2 cellular contexts compared by ENCODE assay signal in genomic region chr4:30717208-30718020, GRCh38.
TF ChIP-seq lines count a peak whose summit lies in the region.

No MANE protein-coding gene starts in this region.

TF ChIP-seq in HEK293, 187 proteins besides CTCF, POLR2A, EP300 and RAD21 (continued from another document and continues in another):
- peak; percentile 36; the same call in 1 of the 2 replicates for TF ChIP-seq PRDM10 (tag by site-specific recombination; IDR thresholded peaks at IDR 0.05)
- peak; percentile 85 for TF ChIP-seq ZNF600 (tag by site-specific recombination; IDR thresholded peaks at IDR 0.05)
- peak; percentile 49 for TF ChIP-seq MZF1 (tag by site-specific recombination; IDR thresholded peaks at IDR 0.05; ENCODE audit: borderline replicate concordance)
- TF ChIP-seq PATZ1 (tag by site-specific recombination; IDR thresholded peaks at IDR 0.05): peak; percentile 73
- TF ChIP-seq, protein P1, sequence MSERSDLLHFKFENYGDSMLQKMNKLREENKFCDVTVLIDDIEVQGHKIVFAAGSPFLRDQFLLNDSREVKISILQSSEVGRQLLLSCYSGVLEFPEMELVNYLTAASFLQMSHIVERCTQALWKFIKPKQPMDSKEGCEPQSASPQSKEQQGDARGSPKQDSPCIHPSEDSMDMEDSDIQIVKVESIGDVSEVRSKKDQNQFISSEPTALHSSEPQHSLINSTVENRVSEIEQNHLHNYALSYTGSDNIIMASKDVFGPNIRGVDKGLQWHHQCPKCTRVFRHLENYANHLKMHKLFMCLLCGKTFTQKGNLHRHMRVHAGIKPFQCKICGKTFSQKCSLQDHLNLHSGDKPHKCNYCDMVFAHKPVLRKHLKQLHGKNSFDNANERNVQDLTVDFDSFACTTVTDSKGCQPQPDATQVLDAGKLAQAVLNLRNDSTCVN (tag by site-specific recombination; optimal IDR thresholded peaks at IDR 0.05): peak; percentile 86
- peak; percentile 81 for TF ChIP-seq ZNF366 (tag by site-specific recombination; conservative IDR thresholded peaks at IDR 0.05)
- TF ChIP-seq ZNF202 (tag by site-specific recombination; IDR thresholded peaks at IDR 0.05; ENCODE audit: borderline replicate concordance): no peak
- peak; percentile 64 for TF ChIP-seq GLIS2 (tag by site-specific recombination; IDR thresholded peaks at IDR 0.05)
- TF ChIP-seq ZNF24 (tag by site-specific recombination; IDR thresholded peaks at IDR 0.05): peak; percentile 35; the same call in 1 of the 2 replicates
- peak; percentile 75; the same call in 1 of the 2 replicates for TF ChIP-seq ZFP37 (tag by site-specific recombination; IDR thresholded peaks at IDR 0.05)
- TF ChIP-seq PRDM4 (tag by site-specific recombination; IDR thresholded peaks at IDR 0.05): peak; percentile 86
- peak; percentile 50 for TF ChIP-seq KLF8 (tag by site-specific recombination; IDR thresholded peaks at IDR 0.05)
- no peak for TF ChIP-seq ZNF449 (tag by site-specific recombination; IDR thresholded peaks at IDR 0.05)

TF ChIP-seq in H1, 55 proteins besides CTCF, POLR2A, EP300 and RAD21:
- TF ChIP-seq, protein P2, sequence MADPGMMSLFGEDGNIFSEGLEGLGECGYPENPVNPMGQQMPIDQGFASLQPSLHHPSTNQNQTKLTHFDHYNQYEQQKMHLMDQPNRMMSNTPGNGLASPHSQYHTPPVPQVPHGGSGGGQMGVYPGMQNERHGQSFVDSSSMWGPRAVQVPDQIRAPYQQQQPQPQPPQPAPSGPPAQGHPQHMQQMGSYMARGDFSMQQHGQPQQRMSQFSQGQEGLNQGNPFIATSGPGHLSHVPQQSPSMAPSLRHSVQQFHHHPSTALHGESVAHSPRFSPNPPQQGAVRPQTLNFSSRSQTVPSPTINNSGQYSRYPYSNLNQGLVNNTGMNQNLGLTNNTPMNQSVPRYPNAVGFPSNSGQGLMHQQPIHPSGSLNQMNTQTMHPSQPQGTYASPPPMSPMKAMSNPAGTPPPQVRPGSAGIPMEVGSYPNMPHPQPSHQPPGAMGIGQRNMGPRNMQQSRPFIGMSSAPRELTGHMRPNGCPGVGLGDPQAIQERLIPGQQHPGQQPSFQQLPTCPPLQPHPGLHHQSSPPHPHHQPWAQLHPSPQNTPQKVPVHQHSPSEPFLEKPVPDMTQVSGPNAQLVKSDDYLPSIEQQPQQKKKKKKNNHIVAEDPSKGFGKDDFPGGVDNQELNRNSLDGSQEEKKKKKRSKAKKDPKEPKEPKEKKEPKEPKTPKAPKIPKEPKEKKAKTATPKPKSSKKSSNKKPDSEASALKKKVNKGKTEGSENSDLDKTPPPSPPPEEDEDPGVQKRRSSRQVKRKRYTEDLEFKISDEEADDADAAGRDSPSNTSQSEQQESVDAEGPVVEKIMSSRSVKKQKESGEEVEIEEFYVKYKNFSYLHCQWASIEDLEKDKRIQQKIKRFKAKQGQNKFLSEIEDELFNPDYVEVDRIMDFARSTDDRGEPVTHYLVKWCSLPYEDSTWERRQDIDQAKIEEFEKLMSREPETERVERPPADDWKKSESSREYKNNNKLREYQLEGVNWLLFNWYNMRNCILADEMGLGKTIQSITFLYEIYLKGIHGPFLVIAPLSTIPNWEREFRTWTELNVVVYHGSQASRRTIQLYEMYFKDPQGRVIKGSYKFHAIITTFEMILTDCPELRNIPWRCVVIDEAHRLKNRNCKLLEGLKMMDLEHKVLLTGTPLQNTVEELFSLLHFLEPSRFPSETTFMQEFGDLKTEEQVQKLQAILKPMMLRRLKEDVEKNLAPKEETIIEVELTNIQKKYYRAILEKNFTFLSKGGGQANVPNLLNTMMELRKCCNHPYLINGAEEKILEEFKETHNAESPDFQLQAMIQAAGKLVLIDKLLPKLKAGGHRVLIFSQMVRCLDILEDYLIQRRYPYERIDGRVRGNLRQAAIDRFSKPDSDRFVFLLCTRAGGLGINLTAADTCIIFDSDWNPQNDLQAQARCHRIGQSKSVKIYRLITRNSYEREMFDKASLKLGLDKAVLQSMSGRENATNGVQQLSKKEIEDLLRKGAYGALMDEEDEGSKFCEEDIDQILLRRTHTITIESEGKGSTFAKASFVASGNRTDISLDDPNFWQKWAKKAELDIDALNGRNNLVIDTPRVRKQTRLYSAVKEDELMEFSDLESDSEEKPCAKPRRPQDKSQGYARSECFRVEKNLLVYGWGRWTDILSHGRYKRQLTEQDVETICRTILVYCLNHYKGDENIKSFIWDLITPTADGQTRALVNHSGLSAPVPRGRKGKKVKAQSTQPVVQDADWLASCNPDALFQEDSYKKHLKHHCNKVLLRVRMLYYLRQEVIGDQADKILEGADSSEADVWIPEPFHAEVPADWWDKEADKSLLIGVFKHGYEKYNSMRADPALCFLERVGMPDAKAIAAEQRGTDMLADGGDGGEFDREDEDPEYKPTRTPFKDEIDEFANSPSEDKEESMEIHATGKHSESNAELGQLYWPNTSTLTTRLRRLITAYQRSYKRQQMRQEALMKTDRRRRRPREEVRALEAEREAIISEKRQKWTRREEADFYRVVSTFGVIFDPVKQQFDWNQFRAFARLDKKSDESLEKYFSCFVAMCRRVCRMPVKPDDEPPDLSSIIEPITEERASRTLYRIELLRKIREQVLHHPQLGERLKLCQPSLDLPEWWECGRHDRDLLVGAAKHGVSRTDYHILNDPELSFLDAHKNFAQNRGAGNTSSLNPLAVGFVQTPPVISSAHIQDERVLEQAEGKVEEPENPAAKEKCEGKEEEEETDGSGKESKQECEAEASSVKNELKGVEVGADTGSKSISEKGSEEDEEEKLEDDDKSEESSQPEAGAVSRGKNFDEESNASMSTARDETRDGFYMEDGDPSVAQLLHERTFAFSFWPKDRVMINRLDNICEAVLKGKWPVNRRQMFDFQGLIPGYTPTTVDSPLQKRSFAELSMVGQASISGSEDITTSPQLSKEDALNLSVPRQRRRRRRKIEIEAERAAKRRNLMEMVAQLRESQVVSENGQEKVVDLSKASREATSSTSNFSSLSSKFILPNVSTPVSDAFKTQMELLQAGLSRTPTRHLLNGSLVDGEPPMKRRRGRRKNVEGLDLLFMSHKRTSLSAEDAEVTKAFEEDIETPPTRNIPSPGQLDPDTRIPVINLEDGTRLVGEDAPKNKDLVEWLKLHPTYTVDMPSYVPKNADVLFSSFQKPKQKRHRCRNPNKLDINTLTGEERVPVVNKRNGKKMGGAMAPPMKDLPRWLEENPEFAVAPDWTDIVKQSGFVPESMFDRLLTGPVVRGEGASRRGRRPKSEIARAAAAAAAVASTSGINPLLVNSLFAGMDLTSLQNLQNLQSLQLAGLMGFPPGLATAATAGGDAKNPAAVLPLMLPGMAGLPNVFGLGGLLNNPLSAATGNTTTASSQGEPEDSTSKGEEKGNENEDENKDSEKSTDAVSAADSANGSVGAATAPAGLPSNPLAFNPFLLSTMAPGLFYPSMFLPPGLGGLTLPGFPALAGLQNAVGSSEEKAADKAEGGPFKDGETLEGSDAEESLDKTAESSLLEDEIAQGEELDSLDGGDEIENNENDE (IDR thresholded peaks at IDR 0.05; ENCODE audit: insufficient replicate concordance, low read length): no peak
- TF ChIP-seq SIX5 (IDR thresholded peaks at IDR 0.05; ENCODE audit: low read depth, low read length): no peak
- TF ChIP-seq KDM1A (IDR thresholded peaks at IDR 0.05; ENCODE audit: borderline replicate concordance, low read length): no peak
- TF ChIP-seq FOSL1 (IDR thresholded peaks at IDR 0.05; ENCODE audit: insufficient read depth, low read depth, low read length): no peak
- TF ChIP-seq SAP30 (IDR thresholded peaks at IDR 0.05; ENCODE audit: insufficient read depth, insufficient replicate concordance, low read length): peak; percentile 37
- no peak for TF ChIP-seq MAFK (IDR thresholded peaks at IDR 0.05; ENCODE audit: low read depth, low read length)
- no peak for TF ChIP-seq HDAC6 (IDR thresholded peaks at IDR 0.05; ENCODE audit: low read depth, low read length)
- 0 out of 2 replicates have a peak, but pooled peaks have one; percentile 19 for TF ChIP-seq TEAD4 (IDR thresholded peaks at IDR 0.05; ENCODE audit: low read depth, low read length)
- peak; percentile 28 for TF ChIP-seq TAF7 (optimal IDR thresholded peaks at IDR 0.05; ENCODE audit: borderline replicate concordance, low read depth, low read length)
- TF ChIP-seq CTBP2 (IDR thresholded peaks at IDR 0.05; ENCODE audit: borderline replicate concordance, insufficient read depth, insufficient read length, low read length): no peak
- TF ChIP-seq SIN3A (conservative IDR thresholded peaks at IDR 0.05 in 1 of 2, IDR thresholded peaks at IDR 0.05 in 1 of 2; ENCODE audit: low read depth in 1 of 2, low read length in 2 of 2): 0 out of 4 replicates have a peak, but pooled peaks have one; percentile 22 to 55
- TF ChIP-seq CHD2 (IDR thresholded peaks at IDR 0.05; ENCODE audit: low read length): no peak
- no peak for TF ChIP-seq CHD1 (IDR thresholded peaks at IDR 0.05; ENCODE audit: low read depth, low read length)
- no peak for TF ChIP-seq SP2 (IDR thresholded peaks at IDR 0.05; ENCODE audit: low read length)
- TF ChIP-seq MAX (IDR thresholded peaks at IDR 0.05): peak; percentile 34
- no peak for TF ChIP-seq JUND (IDR thresholded peaks at IDR 0.05; ENCODE audit: low read length)
- no peak for TF ChIP-seq BACH1 (IDR thresholded peaks at IDR 0.05; ENCODE audit: low read length)
- TF ChIP-seq EGR1 (IDR thresholded peaks at IDR 0.05; ENCODE audit: borderline replicate concordance, low read depth, low read length): peak; percentile 69; the same call in 1 of the 2 replicates
- TF ChIP-seq SIRT6 (IDR thresholded peaks at IDR 0.05; ENCODE audit: low read length): no peak
- 0 out of 4 replicates have a peak, but pooled peaks have one; percentile 27 to 55 for TF ChIP-seq HDAC2 (IDR thresholded peaks at IDR 0.05; ENCODE audit: borderline replicate concordance in 1 of 2, low read depth in 2 of 2, low read length in 2 of 2)
- TF ChIP-seq SUZ12 (IDR thresholded peaks at IDR 0.05; ENCODE audit: low read length): peak; percentile 68; the same call in 1 of the 2 replicates
- TF ChIP-seq RNF2 (IDR thresholded peaks at IDR 0.05; ENCODE audit: borderline replicate concordance, low read depth, low read length, missing control alignments, poor library complexity, severe bottlenecking): peak; percentile 49
- peak; percentile 14; the same call in 1 of the 2 replicates for TF ChIP-seq TAF1 (IDR thresholded peaks at IDR 0.05; ENCODE audit: low read depth, low read length)
- TF ChIP-seq CBX8 (IDR thresholded peaks at IDR 0.05; ENCODE audit: borderline replicate concordance, low read depth, low read length): no peak
- peak; percentile 88; the same call in 1 of the 2 replicates for TF ChIP-seq RBBP5 (IDR thresholded peaks at IDR 0.05; ENCODE audit: borderline replicate concordance, low read depth, low read length)
- no peak for TF ChIP-seq ZNF274 (IDR thresholded peaks at IDR 0.05; ENCODE audit: borderline replicate concordance, extremely low read depth, low read length)
- TF ChIP-seq, protein P3, sequence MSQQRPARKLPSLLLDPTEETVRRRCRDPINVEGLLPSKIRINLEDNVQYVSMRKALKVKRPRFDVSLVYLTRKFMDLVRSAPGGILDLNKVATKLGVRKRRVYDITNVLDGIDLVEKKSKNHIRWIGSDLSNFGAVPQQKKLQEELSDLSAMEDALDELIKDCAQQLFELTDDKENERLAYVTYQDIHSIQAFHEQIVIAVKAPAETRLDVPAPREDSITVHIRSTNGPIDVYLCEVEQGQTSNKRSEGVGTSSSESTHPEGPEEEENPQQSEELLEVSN (IDR thresholded peaks at IDR 0.05): peak; percentile 70
- no peak for TF ChIP-seq JUN (IDR thresholded peaks at IDR 0.05; ENCODE audit: low read depth, low read length)
- peak; percentile 94 for TF ChIP-seq KDM4A (IDR thresholded peaks at IDR 0.05; ENCODE audit: low read depth, low read length, severe bottlenecking)
- TF ChIP-seq ASH2L (IDR thresholded peaks at IDR 0.05; ENCODE audit: low read length): peak; percentile 95
- peak; percentile 75 for TF ChIP-seq EZH2 (IDR thresholded peaks at IDR 0.05; ENCODE audit: low read depth, low read length, severe bottlenecking)
- TF ChIP-seq CREB1 (IDR thresholded peaks at IDR 0.05): no peak
TF ChIP-seq in H1: peak in this region for 15.
